Comparison of ENCODE assay signal across 11 cellular contexts in genomic region chr2:47043891-47044239, GRCh38.
DNase-seq lines count a peak whose midpoint lies in the region; ATAC-seq and TF ChIP-seq lines count a peak whose summit lies in the region.
"Had no signal": no experiment of that assay in that cellular context is flagged by ENCODE, and none has a peak within 500 bp of the region (broad histone marks: within the 10 kb centered on the region; RNA-seq: fewer than 3 reads in every experiment).

No MANE protein-coding gene starts in this region.

- no peak for TF ChIP-seq CTCF in HFFc6 (IDR thresholded peaks at IDR 0.05)
- TF ChIP-seq CTCF in GM20000 (IDR thresholded peaks at IDR 0.05; ENCODE audit: extremely low read depth, missing control alignments): no peak

- H3K9me3 Mint-ChIP-seq in HFFc6: no peaks in the 10 kb centered on the region
- no peaks in the 10 kb centered on the region for H3K9me3 Mint-ChIP-seq in stimulated activated naive B cell treated with anti-CD40 and anti-IgM and Interleukin-4, amounts not matched to agents 10 μg/mL and 1 μg/mL and 100 μg/mL, for 72 hours
- no peaks in the 10 kb centered on the region for H3K9me3 Mint-ChIP-seq in activated CD8-positive, alpha-beta memory T cell treated with anti-CD3 and anti-CD28 coated beads, Interleukin-2, amount 10 ng/mL, durations not matched to agents 7 days and 5 days (ENCODE audit: low read depth)
- H3K9me3 Mint-ChIP-seq: activated naive CD4-positive, alpha-beta T cell treated with anti-CD3 and anti-CD28 coated beads, Interleukin-2, amount 10 ng/mL, durations not matched to agents 7 days and 5 days; naive thymus-derived CD4-positive, alpha-beta T cell; T-helper 1 cell treated with Interleukin-12 subunit alpha and Interleukin-12 subunit beta and Interleukin-4 antibody, amounts not matched to agents 30 μg/mL and 1 μg/mL, for 36 hours had no signal

- DNase-seq in HFFc6 (no peak), T-helper 17 cell (no peak), left ventricle myocardium superior (no peak), SHP77 (lab: John Stamatoyannopoulos, UW) (no peak), mesenteric fat pad (ENCODE audit: low spot score) (no peak), GM20000 (ENCODE audit: low spot score) (no peak)
- DNase-seq in stimulated activated naive B cell treated with anti-CD40 and anti-IgM and Interleukin-4, amounts not matched to agents 10 μg/mL and 1 μg/mL and 100 μg/mL, for 72 hours: no peak
- no peak for DNase-seq in activated CD8-positive, alpha-beta memory T cell treated with anti-CD3 and anti-CD28 coated beads, Interleukin-2, amount 10 ng/mL, durations not matched to agents 7 days and 5 days
- DNase-seq: activated naive CD4-positive, alpha-beta T cell treated with anti-CD3 and anti-CD28 coated beads, Interleukin-2, amount 10 ng/mL, durations not matched to agents 7 days and 5 days; naive thymus-derived CD4-positive, alpha-beta T cell had no signal

- H3K27me3 Mint-ChIP-seq in HFFc6 (ENCODE audit: insufficient read depth) (peaks cover 7% of the 10 kb centered on the region), T-helper 17 cell (no peaks in the 10 kb centered on the region)
- H3K27me3 Mint-ChIP-seq in stimulated activated naive B cell treated with anti-CD40 and anti-IgM and Interleukin-4, amounts not matched to agents 10 μg/mL and 1 μg/mL and 100 μg/mL, for 72 hours: no peaks in the 10 kb centered on the region
- H3K27me3 Mint-ChIP-seq in activated CD8-positive, alpha-beta memory T cell treated with anti-CD3 and anti-CD28 coated beads, Interleukin-2, amount 10 ng/mL, durations not matched to agents 7 days and 5 days: no peaks in the 10 kb centered on the region
- H3K27me3 Mint-ChIP-seq: activated naive CD4-positive, alpha-beta T cell treated with anti-CD3 and anti-CD28 coated beads, Interleukin-2, amount 10 ng/mL, durations not matched to agents 7 days and 5 days; naive thymus-derived CD4-positive, alpha-beta T cell had no signal

- peaks cover 51% of the 10 kb centered on the region for H3K4me1 Mint-ChIP-seq in HFFc6 (ENCODE audit: low read depth)
- peaks cover 25% of the 10 kb centered on the region for H3K4me1 Mint-ChIP-seq in T-helper 17 cell
- H3K4me1 Mint-ChIP-seq in stimulated activated naive B cell treated with anti-CD40 and anti-IgM and Interleukin-4, amounts not matched to agents 10 μg/mL and 1 μg/mL and 100 μg/mL, for 72 hours: peaks cover 34 to 41% of the 10 kb centered on the region in 2 donors
- H3K4me1 Mint-ChIP-seq in activated CD8-positive, alpha-beta memory T cell treated with anti-CD3 and anti-CD28 coated beads, Interleukin-2, amount 10 ng/mL, durations not matched to agents 7 days and 5 days: peaks cover 10% of the 10 kb centered on the region

- H3K36me3 Mint-ChIP-seq in HFFc6 (ENCODE audit: low read depth): peaks cover 21% of the 10 kb centered on the region
- H3K36me3 Mint-ChIP-seq in T-helper 17 cell (ENCODE audit: low read depth): peaks cover 8% of the 10 kb centered on the region
- H3K36me3 Mint-ChIP-seq in stimulated activated naive B cell treated with anti-CD40 and anti-IgM and Interleukin-4, amounts not matched to agents 10 μg/mL and 1 μg/mL and 100 μg/mL, for 72 hours: peaks cover 51 to 70% of the 10 kb centered on the region in 2 donors
- H3K36me3 Mint-ChIP-seq in activated CD8-positive, alpha-beta memory T cell treated with anti-CD3 and anti-CD28 coated beads, Interleukin-2, amount 10 ng/mL, durations not matched to agents 7 days and 5 days: peaks cover 7% of the 10 kb centered on the region

- peak overlapping the region; percentile 99 for H3K27ac Mint-ChIP-seq in HFFc6
- H3K27ac Mint-ChIP-seq in T-helper 17 cell: peak overlapping the region; percentile 85
- H3K27ac Mint-ChIP-seq in stimulated activated naive B cell treated with anti-CD40 and anti-IgM and Interleukin-4, amounts not matched to agents 10 μg/mL and 1 μg/mL and 100 μg/mL, for 72 hours: peak overlapping the region; percentile 90
- no peak overlapping the region for H3K27ac Mint-ChIP-seq in activated CD8-positive, alpha-beta memory T cell treated with anti-CD3 and anti-CD28 coated beads, Interleukin-2, amount 10 ng/mL, durations not matched to agents 7 days and 5 days

- ATAC-seq in T-helper 17 cell (no peak), left ventricle myocardium superior (peak; percentile 5)
- ATAC-seq in stimulated activated naive B cell treated with anti-CD40 and anti-IgM and Interleukin-4, amounts not matched to agents 10 μg/mL and 1 μg/mL and 100 μg/mL, for 72 hours (replicated peaks): no peak
- no peak for ATAC-seq in activated CD8-positive, alpha-beta memory T cell treated with anti-CD3 and anti-CD28 coated beads, Interleukin-2, amount 10 ng/mL, durations not matched to agents 7 days and 5 days
- ATAC-seq: naive thymus-derived CD4-positive, alpha-beta T cell had no signal

- intact Hi-C loops in left ventricle myocardium superior (cut with micrococcal nuclease): no loop called here

- H3K4me3 Mint-ChIP-seq in HFFc6 (peak overlapping the region; percentile 84), T-helper 17 cell (no peak overlapping the region)
- peak overlapping the region; percentile 6 to 45 for H3K4me3 Mint-ChIP-seq in stimulated activated naive B cell treated with anti-CD40 and anti-IgM and Interleukin-4, amounts not matched to agents 10 μg/mL and 1 μg/mL and 100 μg/mL, for 72 hours
- H3K4me3 Mint-ChIP-seq in activated CD8-positive, alpha-beta memory T cell treated with anti-CD3 and anti-CD28 coated beads, Interleukin-2, amount 10 ng/mL, durations not matched to agents 7 days and 5 days: no peak overlapping the region
- H3K4me3 Mint-ChIP-seq: activated naive CD4-positive, alpha-beta T cell treated with anti-CD3 and anti-CD28 coated beads, Interleukin-2, amount 10 ng/mL, durations not matched to agents 7 days and 5 days; naive thymus-derived CD4-positive, alpha-beta T cell; T-helper 1 cell treated with Interleukin-12 subunit alpha and Interleukin-12 subunit beta and Interleukin-4 antibody, amounts not matched to agents 30 μg/mL and 1 μg/mL, for 36 hours had no signal

- no peaks in the 10 kb centered on the region for H3K9me3 ChIP-seq in T-helper 17 cell (ENCODE audit: control insufficient read depth, low read length, poor library complexity, severe bottlenecking)

- CTCF ChIA-PET in activated CD8-positive, alpha-beta memory T cell treated with anti-CD3 and anti-CD28 coated beads, Interleukin-2, amount 10 ng/mL, durations not matched to agents 7 days and 5 days (lab: Charles Lee): interaction anchor here (1.0 to 1.1 kb wide), 2 partner anchors 8 to 11 kb away, joined by 3 read pairs; no protein-coding TSS in a partner anchor

Comparison
In these comparisons a context has a peak if more than half of its experiments do, and no peak if none do; other contexts are left out.
1. H3K4me3 Mint-ChIP-seq: peak in HFFc6 (single experiment) and stimulated activated naive B cell treated with anti-CD40 and anti-IgM and Interleukin-4, amounts not matched to agents 10 μg/mL and 1 μg/mL and 100 μg/mL, for 72 hours (2 of 2); none in T-helper 17 cell (single experiment) and activated CD8-positive, alpha-beta memory T cell treated with anti-CD3 and anti-CD28 coated beads, Interleukin-2, amount 10 ng/mL, durations not matched to agents 7 days and 5 days (single experiment).